In the genomic region with DNA sequence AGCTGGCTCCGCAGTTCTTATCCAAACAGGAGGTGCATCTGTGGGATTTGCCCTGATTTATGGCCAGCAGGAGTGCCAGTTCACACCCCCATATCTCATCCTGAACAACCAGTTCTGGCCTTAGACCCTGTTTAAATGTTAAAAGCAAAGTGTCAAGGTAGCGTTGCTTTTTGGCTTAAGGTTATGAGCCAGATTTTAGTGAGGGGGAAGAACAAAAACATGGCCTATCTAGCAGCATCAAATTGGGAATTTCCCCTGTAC, we compare ENCODE assay signal across 12 cellular contexts.
DNase-seq lines count a peak whose midpoint lies in the region; ATAC-seq, FAIRE-seq and TF ChIP-seq lines count a peak whose summit lies in the region.
"Had no signal": no experiment of that assay in that cellular context is flagged by ENCODE, and none has a peak within 500 bp of the region (broad histone marks: within the 10 kb centered on the region; RNA-seq: fewer than 3 reads in every experiment).

No MANE protein-coding gene starts in this region.

- no peak overlapping the region for H3K4me3 Mint-ChIP-seq in nephron progenitor cell
- H3K4me3 Mint-ChIP-seq: CD4-positive, CD25-positive, alpha-beta regulatory T cell; IgD-negative memory B cell had no signal

- H3K9me3 Mint-ChIP-seq in nephron progenitor cell = no peaks in the 10 kb centered on the region
- H3K9me3 Mint-ChIP-seq: IgD-negative memory B cell had no signal

- H3K27me3 Mint-ChIP-seq in nephron progenitor cell (ENCODE audit: low read depth, poor library complexity) = peaks cover 18% of the 10 kb centered on the region

- no peaks in the 10 kb centered on the region for H3K36me3 Mint-ChIP-seq in nephron progenitor cell (ENCODE audit: low read depth)
- H3K36me3 Mint-ChIP-seq: CD4-positive, CD25-positive, alpha-beta regulatory T cell; IgD-negative memory B cell had no signal

- TF ChIP-seq CTCF in nephron progenitor cell (IDR thresholded peaks at IDR 0.05) = no peak

- peaks cover 83% of the 10 kb centered on the region for H3K4me1 Mint-ChIP-seq in nephron progenitor cell
- H3K4me1 Mint-ChIP-seq: CD4-positive, CD25-positive, alpha-beta regulatory T cell; IgD-negative memory B cell had no signal

- no peak for FAIRE-seq in urothelium cell line (lab: Jason Lieb, UNC)
- FAIRE-seq: GM18507 had no signal

- peak overlapping the region; percentile 74 for H3K27ac Mint-ChIP-seq in nephron progenitor cell

- no peaks in the 10 kb centered on the region for H3K36me3 ChIP-seq in H7 (replicated peaks; ENCODE audit: control insufficient read depth, insufficient read depth, low read length)
- H3K36me3 ChIP-seq: BLaER1 had no signal

- H3K4me3 ChIP-seq in H7 (ENCODE audit: insufficient read depth, low read depth, low read length) = no peak overlapping the region
- H3K4me3 ChIP-seq: BLaER1 had no signal

- peaks cover 1% of the 10 kb centered on the region; the same call in 1 of the 2 replicates for H3K27me3 ChIP-seq in H7 (ENCODE audit: control insufficient read depth, insufficient read depth, low read length)
- H3K27me3 ChIP-seq: BLaER1 had no signal

- DNase-seq in H7 (peak; percentile 14), NCI-H226 (peak; percentile 74), nephron progenitor cell (peak; percentile 33), urothelium cell line (ENCODE audit: low spot score) (no peak)
- DNase-seq in stimulated activated CD4-positive, alpha-beta T cell treated with anti-CD3 and anti-CD28 coated beads, Interleukin-4, amount 100 ng/mL, for 1 hour = no peak
- DNase-seq: Calu3; CD4-positive, CD25-positive, alpha-beta regulatory T cell; DMS 273 treated with DMSO at 0.1 percent for 48 hours had no signal

- ATAC-seq in HG02759 (IDR thresholded peaks at IDR 0.05; ENCODE audit: unreplicated experiment) = no peak

Comparison
In these comparisons a context has a peak if more than half of its experiments do, and no peak if none do; other contexts are left out.
1. DNase-seq: peak in H7 (single experiment), NCI-H226 (single experiment) and nephron progenitor cell (single experiment); none in stimulated activated CD4-positive, alpha-beta T cell treated with anti-CD3 and anti-CD28 coated beads, Interleukin-4, amount 100 ng/mL, for 1 hour (single experiment) and urothelium cell line (single experiment).